ENCODE assay signal across 33 cellular contexts in the genomic region with DNA sequence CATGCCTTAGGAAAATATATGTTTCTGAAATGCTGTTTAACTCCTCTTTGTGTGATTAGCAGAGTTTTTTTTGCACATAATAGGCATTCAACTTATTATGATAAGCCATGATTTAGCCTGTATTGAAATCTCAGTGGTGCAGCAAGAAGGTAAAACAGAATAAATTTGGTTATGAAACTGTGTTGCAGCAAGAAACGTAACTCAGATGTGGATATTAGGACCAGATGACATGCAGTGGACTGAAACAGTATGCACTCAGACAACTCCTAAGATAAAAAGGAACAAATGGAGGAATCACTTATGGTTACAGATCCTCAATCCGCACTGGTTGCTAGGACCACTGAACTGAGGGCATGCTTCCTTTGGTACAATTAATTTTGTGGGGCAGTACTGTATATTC.
"Had no signal": no experiment of that assay in that cellular context is flagged by ENCODE, and none has a peak within 500 bp of the region (broad histone marks: within the 10 kb centered on the region; RNA-seq: fewer than 3 reads in every experiment).

No MANE protein-coding gene starts in this region.

- DNase-seq: activated B cell treated with CpG ODN at 0.5 μM for 24 hours; activated CD4-positive, alpha-beta memory T cell treated with anti-CD3 and anti-CD28 coated beads for 36 hours; activated CD4-positive, alpha-beta T cell treated with anti-CD3 and anti-CD28 coated beads for 4 hours; activated CD4-positive, alpha-beta T cell treated with anti-CD3 and anti-CD28 coated beads, Interleukin-2, amount 50 U/mL, for 1 hour; activated CD4-positive, CD25-positive, alpha-beta regulatory T cell treated with anti-CD3 and anti-CD28 coated beads, Interleukin-2, amount 50 U/mL, for 72 hours; activated CD8-positive, alpha-beta memory T cell treated with anti-CD3 and anti-CD28 coated beads, Interleukin-2, amount 50 U/mL, for 4 hours; activated naive CD4-positive, alpha-beta T cell treated with anti-CD3 and anti-CD28 coated beads, Interleukin-2, amount 10 ng/mL, durations not matched to agents 7 days and 5 days; activated T-cell treated with anti-CD3 and anti-CD28 coated beads for 4 hours; activated T-cell treated with anti-CD3 and anti-CD28 coated beads, Interleukin-2, amount 50 U/mL, for 4 hours; amygdala; body of pancreas; IMR-90; NCI-H1048; NCI-H1436 treated with DMSO at 0.1 percent for 48 hours; NCI-H1694 treated with DMSO at 0.1 percent for 48 hours; NCI-H2029; NCI-H2107; NCI-H2171; NCI-H510A; NCI-H526; NCI-H748 treated with DMSO at 0.1 percent for 48 hours; NK-92 treated with Interleukin-12 subunit alpha and Interleukin-12 subunit beta, amount 100 ng/mL, for 24 hours; PC-3; Peyer's patch; RPMI8226; SHP77 treated with DMSO at 0.1 percent for 48 hours; SW 1271; T-helper 1 cell; T-helper 2 cell; T-helper 9 cell had no signal

- H3K27ac ChIP-seq: body of pancreas, breast epithelium, Peyer's patch, SJSA1, VCaP had no signal
